1 cellular context compared by ENCODE assay signal in the genomic region with DNA sequence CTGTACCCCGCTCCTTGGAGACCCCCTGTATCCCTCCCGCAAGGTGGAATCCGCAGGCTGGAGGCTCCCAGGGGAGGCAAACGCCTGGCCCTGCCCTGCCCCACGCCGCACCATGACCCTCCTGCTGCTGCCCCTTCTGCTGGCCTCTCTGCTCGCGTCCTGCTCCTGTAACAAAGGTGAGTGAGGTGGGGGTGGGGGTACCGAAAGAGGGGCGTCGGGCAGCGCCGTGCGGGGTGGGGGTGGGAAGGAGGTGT.
A peak's percentile ranks its signal among the peaks of the same experiment; 100 is the strongest.
TF ChIP-seq lines count a peak whose summit lies in the region.

No MANE protein-coding gene starts in this region.

TF ChIP-seq in K562, 482 proteins besides CTCF, POLR2A, EP300 and RAD21:
- 0 out of 2 replicates have a peak, but pooled peaks have one; percentile 11 for TF ChIP-seq POLR2G (IDR thresholded peaks at IDR 0.05; ENCODE audit: low read depth, low read length)
- no peak for TF ChIP-seq ATF1 (CRISPR knock-in tag; IDR thresholded peaks at IDR 0.05)
- TF ChIP-seq ATF1 (tag; IDR thresholded peaks at IDR 0.05) = peak; percentile 64; the same call in 1 of the 2 replicates
- peak; percentile 26; the same call in 1 of the 2 replicates for TF ChIP-seq ZBTB7A (IDR thresholded peaks at IDR 0.05; ENCODE audit: borderline replicate concordance, control insufficient read depth, low read depth, low read length)
- TF ChIP-seq ZFX (CRISPR knock-in tag; IDR thresholded peaks at IDR 0.05) = 0 out of 2 replicates have a peak, but pooled peaks have one; percentile 34
- no peak for TF ChIP-seq ZNF311 (CRISPR knock-in tag; IDR thresholded peaks at IDR 0.05)
- peak; percentile 6; the same call in 1 of the 2 replicates for TF ChIP-seq ATF7 (IDR thresholded peaks at IDR 0.05)
